Comparison of ENCODE assay signal across 10 cellular contexts in genomic region chr1:231828182-231828920, GRCh38.
DNase-seq lines count a peak whose midpoint lies in the region; ATAC-seq and TF ChIP-seq lines count a peak whose summit lies in the region.
"Had no signal": no experiment of that assay in that cellular context is flagged by ENCODE, and none has a peak within 500 bp of the region (broad histone marks: within the 10 kb centered on the region; RNA-seq: fewer than 3 reads in every experiment).

No MANE protein-coding gene starts in this region.

- H3K27me3 ChIP-seq in body of pancreas: no peaks in the 10 kb centered on the region
- H3K27me3 ChIP-seq: dorsolateral prefrontal cortex had no signal

- in situ Hi-C loops in ACHN (cut with HindIII; ENCODE audit: low pct_ligation_motif_present, low pct_unique_long_range_greater_than_20kb, low sequenced_read_pairs): no loop called here

- H3K4me3 ChIP-seq in body of pancreas: no peak overlapping the region
- no peak overlapping the region for H3K4me3 ChIP-seq in lower leg skin (ENCODE audit: low read depth, poor library complexity, severe bottlenecking)
- H3K4me3 ChIP-seq: dorsolateral prefrontal cortex had no signal

- ATAC-seq in body of pancreas: peak; percentile 42

- TF ChIP-seq CTCF in body of pancreas (IDR thresholded peaks at IDR 0.05): no peak
- no peak for TF ChIP-seq CTCF in lower leg skin (IDR thresholded peaks at IDR 0.05)

- no peak overlapping the region for H3K27ac ChIP-seq in body of pancreas
- H3K27ac ChIP-seq: dorsolateral prefrontal cortex had no signal

- TF ChIP-seq POLR2A in body of pancreas (IDR thresholded peaks at IDR 0.05) (no peak), lower leg skin (IDR thresholded peaks at IDR 0.05) (no peak)

- no peaks in the 10 kb centered on the region for H3K9me3 ChIP-seq in body of pancreas

- DNase-seq in ACHN (peak; percentile 98), HT-29 (ENCODE audit: low spot score) (peak; percentile 61), body of pancreas (peak; percentile 16 to 50 (median 39)), iris pigment epithelial cell (ENCODE audit: low read depth) (peak; percentile 97), CD1c-positive myeloid dendritic cell (ENCODE audit: extremely low spot score) (no peak), hippocampal formation (lab: John Stamatoyannopoulos, UW) (no peak), lower leg skin (ENCODE audit: low spot score in 2 of 2) (no peak)
- DNase-seq in central memory CD4-positive, alpha-beta T cell: no peak
- DNase-seq: CD4-positive, alpha-beta T cell; dorsolateral prefrontal cortex had no signal

- 37 to 38% methylated on average over 5 of the region's 5 CpGs for WGBS in body of pancreas, 2 donors
- WGBS in lower leg skin, 2 donors: 59 to 66% methylated on average over 5 of the region's 5 CpGs

- H3K4me1 ChIP-seq in body of pancreas: peaks cover 3% of the 10 kb centered on the region

- intact Hi-C loops in body of pancreas (cut with DNase I): no loop called here
- intact Hi-C loops in lower leg skin (cut with DNase I; ENCODE audit: low total_unique reads): no loop called here

- H3K36me3 ChIP-seq in body of pancreas (replicated peaks in 1 of 2; ENCODE audit: insufficient read depth in 1 of 2, low read depth in 2 of 2): no peaks in the 10 kb centered on the region

Comparison
In these comparisons a context has a peak if more than half of its experiments do, and no peak if none do; other contexts are left out.
1. DNase-seq: peak in ACHN (single experiment), HT-29 (single experiment), body of pancreas (4 of 4) and iris pigment epithelial cell (single experiment); none in central memory CD4-positive, alpha-beta T cell (single experiment), CD1c-positive myeloid dendritic cell (single experiment), hippocampal formation (0 of 2) and lower leg skin (0 of 2).